ENCODE assay signal across 20 cellular contexts in the genomic region with DNA sequence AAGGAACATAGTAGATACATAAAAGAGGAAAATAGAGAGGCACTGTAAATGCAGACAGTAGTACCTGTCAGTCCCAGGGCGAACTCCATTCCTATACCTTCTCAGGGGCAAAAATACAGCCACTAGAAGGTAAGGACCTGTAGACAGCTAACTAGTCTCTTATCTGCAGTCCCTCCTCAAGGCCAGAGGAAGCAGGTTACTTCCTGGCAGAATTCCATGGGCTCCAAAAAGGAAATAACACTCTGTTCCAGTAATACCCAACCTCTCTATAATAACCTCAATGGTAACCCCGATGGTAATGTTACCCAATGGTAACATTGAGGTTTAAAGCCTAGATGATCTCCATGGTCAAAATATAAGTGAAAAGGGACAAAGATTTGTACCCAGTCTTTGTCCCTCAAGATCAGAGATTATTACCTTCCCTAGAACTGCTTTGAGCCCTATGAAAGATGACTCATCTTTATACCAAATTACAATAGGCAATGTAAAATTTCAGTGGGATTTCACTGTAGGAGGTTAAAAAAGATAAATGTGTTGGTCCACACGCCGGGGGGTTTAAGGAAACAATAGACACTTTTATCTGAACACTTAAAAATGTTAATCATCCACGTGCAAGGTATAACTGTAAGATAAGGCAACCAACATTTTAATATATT.
DNase-seq lines count a peak whose midpoint lies in the region; ATAC-seq, FAIRE-seq and TF ChIP-seq lines count a peak whose summit lies in the region.
"Had no signal": no experiment of that assay in that cellular context is flagged by ENCODE, and none has a peak within 500 bp of the region (broad histone marks: within the 10 kb centered on the region; RNA-seq: fewer than 3 reads in every experiment).

No MANE protein-coding gene starts in this region.

- H2AFZ ChIP-seq in HepG2 (ENCODE audit: low read length), result no peak overlapping the region

- H3K4me1 ChIP-seq in A549, result peaks cover 15% of the 10 kb centered on the region
- peaks cover 6% of the 10 kb centered on the region; the same call in 1 of the 2 replicates for H3K4me1 ChIP-seq in HUES48 (ENCODE audit: control insufficient read depth, insufficient read depth, low read length)
- H3K4me1 ChIP-seq in HepG2 (ENCODE audit: insufficient read depth, low read length), result peaks cover 15% of the 10 kb centered on the region

- no peak overlapping the region for H3K4me3 Mint-ChIP-seq in activated T-cell treated with anti-CD3 and anti-CD28 coated beads, Interleukin-2, amount 50 U/mL, for 72 hours

- H3K27me3 ChIP-seq in HUES48 (ENCODE audit: control insufficient read depth, insufficient read depth, low read length) (no peaks in the 10 kb centered on the region), bronchial epithelial cell (ENCODE audit: control insufficient read depth, insufficient read depth, low read length) (no peaks in the 10 kb centered on the region), HepG2 (ENCODE audit: control insufficient read depth in 1 of 2, insufficient read depth in 2 of 2, low read length in 2 of 2) (no peaks in the 10 kb centered on the region)
- H3K27me3 ChIP-seq: BLaER1 treated with 17β-estradiol and CSF1 and Interleukin-3, amounts not matched to agents 10 nM and 100 nM had no signal

- BruUV-seq in HepG2 (replicated peaks; lab: Mats Ljungman, UMichigan), result no TSS peak

- TF ChIP-seq RAD21 in A549 (conservative IDR thresholded peaks at IDR 0.05 in 1 of 2, IDR thresholded peaks at IDR 0.05 in 1 of 2), result no peak
- no peak for TF ChIP-seq RAD21 in HepG2 (CRISPR knock-in tag; IDR thresholded peaks at IDR 0.05)

- POLR2A ChIA-PET in A549 (lab: Yijun Ruan, JAX), result no interaction called here
- POLR2A ChIA-PET in HepG2 (lab: Yijun Ruan, JAX), result no interaction called here

- no peak overlapping the region for H3K9ac ChIP-seq in HUES48 (ENCODE audit: low read depth, low read length)
- no peak overlapping the region for H3K9ac ChIP-seq in HepG2 (ENCODE audit: insufficient read depth, low read depth, low read length)
- H3K9ac ChIP-seq: BLaER1 treated with 17β-estradiol and CSF1 and Interleukin-3, amounts not matched to agents 10 nM and 100 nM had no signal

- intact Hi-C loops in HepG2 (cut with micrococcal nuclease; ENCODE audit: unreplicated experiment), result no loop called here

- H3K9me3 ChIP-seq in A549 (no peaks in the 10 kb centered on the region), HUES48 (ENCODE audit: control insufficient read depth, insufficient read depth, low read length) (no peaks in the 10 kb centered on the region), HepG2 (ENCODE audit: low read length) (no peaks in the 10 kb centered on the region)

- FAIRE-seq in A549 (lab: Jason Lieb, UNC) (no peak), bronchial epithelial cell (lab: Jason Lieb, UNC) (no peak), HepG2 (lab: Jason Lieb, UNC) (no peak)
- FAIRE-seq: A204.1, GM19239 had no signal

- TF ChIP-seq EP300 in A549 (IDR thresholded peaks at IDR 0.05) (no peak), HepG2 (IDR thresholded peaks at IDR 0.05; ENCODE audit: low read depth in 2 of 2, low read length in 2 of 2) (no peak), HepG2 (CRISPR knock-in tag; IDR thresholded peaks at IDR 0.05; ENCODE audit: borderline replicate concordance) (no peak)

- ATAC-seq in A549 (no peak), HepG2 (no peak), GM21528 (IDR thresholded peaks at IDR 0.05; ENCODE audit: low FRiP score, unreplicated experiment) (no peak)
- no peak for ATAC-seq in activated T-cell treated with anti-CD3 and anti-CD28 coated beads, Interleukin-2, amount 50 U/mL, for 72 hours (replicated peaks in 1 of 2)
- ATAC-seq: Panc1, Right ventricle myocardium inferior had no signal

- H3K4me3 ChIP-seq in A549 (no peak overlapping the region), HUES48 (ENCODE audit: low read depth, low read length) (no peak overlapping the region), bronchial epithelial cell (ENCODE audit: low read depth, low read length) (no peak overlapping the region), HepG2 (replicated peaks in 1 of 3; ENCODE audit: insufficient read depth in 1 of 3, low read depth in 2 of 3, low read length in 3 of 3) (no peak overlapping the region)
- H3K4me3 ChIP-seq: BLaER1 treated with 17β-estradiol and CSF1 and Interleukin-3, amounts not matched to agents 10 nM and 100 nM had no signal

- no peak overlapping the region for H3K27ac Mint-ChIP-seq in activated T-cell treated with anti-CD3 and anti-CD28 coated beads, Interleukin-2, amount 50 U/mL, for 72 hours

- CTCF ChIA-PET in A549 (lab: Yijun Ruan, JAX), result interaction anchor here (0.6 kb wide), 1 partner anchor 574 kb away, joined by 3 read pairs; no protein-coding TSS in a partner anchor
- CTCF ChIA-PET in HepG2 (lab: Yijun Ruan, JAX; ENCODE audit: low intra/inter-chr PET ratio, low total read pairs), result no interaction called here

- in situ Hi-C loops in HepG2 (cut with HindIII; ENCODE audit: extremely low pct_ligation_motif_present, low pct_unique_long_range_greater_than_20kb), result no loop called here

- H4K20me1 ChIP-seq in HepG2 (ENCODE audit: insufficient read depth, low read length), result peaks cover 2% of the 10 kb centered on the region

- no peaks in the 10 kb centered on the region for H3K9me3 Mint-ChIP-seq in activated T-cell treated with anti-CD3 and anti-CD28 coated beads, Interleukin-2, amount 50 U/mL, for 72 hours

- peaks cover 32% of the 10 kb centered on the region for H3K79me2 ChIP-seq in HepG2 (ENCODE audit: insufficient read depth, low read length)

- TF ChIP-seq CTCF in A549 (IDR thresholded peaks at IDR 0.05) (no peak), bronchial epithelial cell (IDR thresholded peaks at IDR 0.05; ENCODE audit: insufficient read depth, low read length, severe bottlenecking) (no peak), HepG2 (CRISPR knock-in tag; IDR thresholded peaks at IDR 0.05) (no peak)

- TF ChIP-seq POLR2A in A549 (IDR thresholded peaks at IDR 0.05; ENCODE audit: low read length) (no peak), HepG2 (IDR thresholded peaks at IDR 0.05; ENCODE audit: insufficient read depth in 1 of 2, low read depth in 2 of 2, low read length in 2 of 2) (no peak)

- no peaks in the 10 kb centered on the region for H3K27me3 Mint-ChIP-seq in activated T-cell treated with anti-CD3 and anti-CD28 coated beads, Interleukin-2, amount 50 U/mL, for 72 hours (ENCODE audit: low read depth)

- WGBS in A549 (ENCODE audit: missing lambda C conversion rate), result 86% methylated on average over 5 of the region's 5 CpGs
- 95% methylated on average over 5 of the region's 5 CpGs for WGBS in HepG2 (ENCODE audit: low lambda C conversion rate)

- H3K4me2 ChIP-seq in A549 (no peak overlapping the region), HepG2 (ENCODE audit: low read depth, low read length) (no peak overlapping the region)

- peaks cover 4% of the 10 kb centered on the region for H3K4me1 Mint-ChIP-seq in activated T-cell treated with anti-CD3 and anti-CD28 coated beads, Interleukin-2, amount 50 U/mL, for 72 hours (ENCODE audit: low read depth)

- H3K27ac ChIP-seq in A549 (no peak overlapping the region), HUES48 (ENCODE audit: low read depth, low read length) (peak overlapping the region; percentile 45), HepG2 (ENCODE audit: extremely low read length, insufficient read depth, low read length) (no peak overlapping the region)
- H3K27ac ChIP-seq: BLaER1 treated with 17β-estradiol and CSF1 and Interleukin-3, amounts not matched to agents 10 nM and 100 nM had no signal

- no peaks in the 10 kb centered on the region for H3K36me3 Mint-ChIP-seq in activated T-cell treated with anti-CD3 and anti-CD28 coated beads, Interleukin-2, amount 50 U/mL, for 72 hours (ENCODE audit: insufficient read depth in 2 of 2)

- H3K36me3 ChIP-seq in HUES48 (ENCODE audit: control insufficient read depth, insufficient read depth, low read length) (no peaks in the 10 kb centered on the region), bronchial epithelial cell (ENCODE audit: control insufficient read depth, insufficient read depth, low read length) (no peaks in the 10 kb centered on the region), HepG2 (replicated peaks in 1 of 2; ENCODE audit: control insufficient read depth in 1 of 2, insufficient read depth in 2 of 2, low read length in 2 of 2) (0 out of 5 replicates have a peak, but pooled peaks cover 0 to 3% of the 10 kb centered on the region in 2 experiments)

- DNase-seq in A549 (ENCODE audit: low read depth in 1 of 2, low spot score in 1 of 2) (no peak), bronchial epithelial cell (ENCODE audit: low read depth) (peak; percentile 14), HepG2 (ENCODE audit: low spot score) (no peak), DMS53 treated with DMSO at 0.1 percent for 48 hours (lab: John Stamatoyannopoulos, UW; ENCODE audit: unreplicated experiment) (no peak)
- no peak for DNase-seq in activated T-cell treated with anti-CD3 and anti-CD28 coated beads, Interleukin-2, amount 50 U/mL, for 72 hours
- DNase-seq in activated CD4-positive, CD25-positive, alpha-beta regulatory T cell (lab: John Stamatoyannopoulos, UW), result no peak
- DNase-seq: EL, H7, MV-4-11, NCI-H1417, NCI-H2029, NCI-H2171 treated with DMSO at 0.1 percent for 48 hours, NCI-H82 had no signal

TF ChIP-seq in A549, 52 proteins besides CTCF, POLR2A, EP300 and RAD21:
- TF ChIP-seq NFE2L2 (conservative IDR thresholded peaks at IDR 0.05; ENCODE audit: low read length) (no peak), FOSL2 (IDR thresholded peaks at IDR 0.05) (no peak), FOSL2 (CRISPR knock-in tag; IDR thresholded peaks at IDR 0.05) (peak; percentile 67), NPAS2 (CRISPR knock-in tag; IDR thresholded peaks at IDR 0.05; ENCODE audit: borderline replicate concordance) (no peak), HDAC2 (IDR thresholded peaks at IDR 0.05) (no peak)

TF ChIP-seq in HepG2, 621 proteins besides CTCF, POLR2A, EP300 and RAD21 (continues in another document):
- TF ChIP-seq ZNF317 (CRISPR knock-in tag; IDR thresholded peaks at IDR 0.05) (0 out of 2 replicates have a peak, but pooled peaks have one; percentile 41), ZNF430 (CRISPR knock-in tag; IDR thresholded peaks at IDR 0.05) (no peak), HHEX (CRISPR knock-in tag; IDR thresholded peaks at IDR 0.05) (no peak), TFAP4 (IDR thresholded peaks at IDR 0.05; ENCODE audit: borderline replicate concordance, low read depth) (no peak)
